Comparison of ENCODE assay signal across 21 cellular contexts in genomic region chr10:86221442-86222335, GRCh38.
"Had no signal": no experiment of that assay in that cellular context is flagged by ENCODE, and none has a peak within 500 bp of the region (broad histone marks: within the 10 kb centered on the region; RNA-seq: fewer than 3 reads in every experiment).

No MANE protein-coding gene starts in this region.

- H3K9me3 ChIP-seq: esophagus muscularis mucosa, gastrocnemius medialis, psoas muscle, right lobe of liver, tibial nerve had no signal

- H2AFZ ChIP-seq: parathyroid adenoma had no signal

- H3K27me3 Mint-ChIP-seq: stimulated activated naive CD8-positive, alpha-beta T cell treated with anti-CD3 and anti-CD28 coated beads, Interleukin-15, Interleukin-2, amounts not matched to agents 100 ng/mL and 50 ng/mL, for 24 hours had no signal

- H3K9ac ChIP-seq: parathyroid adenoma had no signal

- H3K4me3 Mint-ChIP-seq: stimulated activated memory B cell treated with anti-CD40 and anti-IgM and Interleukin-4, amounts not matched to agents 10 μg/mL and 1 μg/mL and 100 μg/mL, for 72 hours; stimulated activated naive CD8-positive, alpha-beta T cell treated with anti-CD3 and anti-CD28 coated beads, Interleukin-15, Interleukin-2, amounts not matched to agents 100 ng/mL and 50 ng/mL, for 24 hours had no signal

- H3K36me3 ChIP-seq: esophagus muscularis mucosa, gastrocnemius medialis, right lobe of liver, tibial nerve had no signal

- H3K4me1 ChIP-seq: gastrocnemius medialis, parathyroid adenoma, psoas muscle, right lobe of liver had no signal

- H3K27me3 ChIP-seq: esophagus muscularis mucosa, gastrocnemius medialis, right lobe of liver, tibial nerve had no signal

- H3K27ac Mint-ChIP-seq: naive B cell; stimulated activated memory B cell treated with anti-CD40 and anti-IgM and Interleukin-4, amounts not matched to agents 10 μg/mL and 1 μg/mL and 100 μg/mL, for 72 hours; stimulated activated naive CD8-positive, alpha-beta T cell treated with anti-CD3 and anti-CD28 coated beads, Interleukin-15, Interleukin-2, amounts not matched to agents 100 ng/mL and 50 ng/mL, for 24 hours had no signal

- H3K79me2 ChIP-seq: parathyroid adenoma had no signal

- H3K9me3 Mint-ChIP-seq: naive B cell; stimulated activated memory B cell treated with anti-CD40 and anti-IgM and Interleukin-4, amounts not matched to agents 10 μg/mL and 1 μg/mL and 100 μg/mL, for 72 hours; stimulated activated naive CD8-positive, alpha-beta T cell treated with anti-CD3 and anti-CD28 coated beads, Interleukin-15, Interleukin-2, amounts not matched to agents 100 ng/mL and 50 ng/mL, for 24 hours had no signal

- FAIRE-seq: endometrium had no signal

- H3K4me3 ChIP-seq: esophagus muscularis mucosa, gastrocnemius medialis, psoas muscle, right lobe of liver, tibial nerve had no signal

- H3K27ac ChIP-seq: epithelial cell of prostate, esophagus muscularis mucosa, gastrocnemius medialis, parathyroid adenoma, psoas muscle, right lobe of liver, tibial nerve had no signal

- ATAC-seq: gastrocnemius medialis; left colon; left ventricle myocardium superior; psoas muscle; right lobe of liver; stimulated activated memory B cell treated with anti-CD40 and anti-IgM and Interleukin-4, amounts not matched to agents 10 μg/mL and 1 μg/mL and 100 μg/mL, for 72 hours had no signal

- H3K36me3 Mint-ChIP-seq: naive B cell; stimulated activated memory B cell treated with anti-CD40 and anti-IgM and Interleukin-4, amounts not matched to agents 10 μg/mL and 1 μg/mL and 100 μg/mL, for 72 hours had no signal

- DNase-seq: central memory CD4-positive, alpha-beta T cell; effector memory CD4-positive, alpha-beta T cell; gastrocnemius medialis; left colon; left ventricle myocardium superior; mesendoderm; naive B cell; occipital lobe; psoas muscle; retina; stimulated activated CD4-positive, alpha-beta T cell treated with anti-CD3 and anti-CD28 coated beads, Interleukin-15, amount 100 ng/mL, for 24 hours; stimulated activated CD4-positive, alpha-beta T cell treated with anti-CD3 and anti-CD28 coated beads, Interleukin-1b, Interleukin-23, amount 100 ng/mL, for 48 hours; stimulated activated CD4-positive, alpha-beta T cell treated with anti-CD3 and anti-CD28 coated beads, Interleukin-4, amount 100 ng/mL, for 24 hours had no signal
